In genomic region chr20:51121901-51122412, GRCh38 we compare ENCODE assay signal across 13 cellular contexts.
DNase-seq lines count a peak whose midpoint lies in the region; ATAC-seq and TF ChIP-seq lines count a peak whose summit lies in the region.
"Had no signal": no experiment of that assay in that cellular context is flagged by ENCODE, and none has a peak within 500 bp of the region (broad histone marks: within the 10 kb centered on the region; RNA-seq: fewer than 3 reads in every experiment).

No MANE protein-coding gene starts in this region.

- no peaks in the 10 kb centered on the region for H3F3A ChIP-seq in GM23338 (replicated peaks; ENCODE audit: low read depth)

- H3K9me3 ChIP-seq in RWPE2 (ENCODE audit: severe bottlenecking) (no peaks in the 10 kb centered on the region), thyroid gland (no peaks in the 10 kb centered on the region), heart right ventricle (no peaks in the 10 kb centered on the region)
- H3K9me3 ChIP-seq: suprapubic skin had no signal

- H3K4me3 Mint-ChIP-seq in GM23338, result no peak overlapping the region
- H3K4me3 Mint-ChIP-seq in stimulated activated effector memory CD8-positive, alpha-beta T cell treated with anti-CD3 and anti-CD28 coated beads, Interleukin-12 subunit alpha, Interleukin-12 subunit beta, amount 100 ng/mL, for 72 hours, result no peak overlapping the region
- H3K4me3 Mint-ChIP-seq: activated T-cell treated with anti-CD3 and anti-CD28 coated beads, Interleukin-2, amount 50 U/mL, for 4 hours; WTC11 had no signal

- H4K20me1 ChIP-seq in GM23338 (replicated peaks; ENCODE audit: insufficient read depth), result no peaks in the 10 kb centered on the region

- H3K4me1 ChIP-seq in GM23338 (ENCODE audit: insufficient read depth) (peaks cover 14% of the 10 kb centered on the region), RWPE2 (ENCODE audit: insufficient read depth, poor library complexity, severe bottlenecking) (peaks cover 22% of the 10 kb centered on the region), thyroid gland (no peaks in the 10 kb centered on the region), heart right ventricle (no peaks in the 10 kb centered on the region)
- H3K4me1 ChIP-seq: suprapubic skin had no signal

- no peak for TF ChIP-seq POLR2A in thyroid gland (IDR thresholded peaks at IDR 0.05)

- DNase-seq in GM23338 (ENCODE audit: low spot score) (no peak), RWPE2 (ENCODE audit: low spot score) (peak; percentile 76), fibroblast of peridontal ligament (ENCODE audit: extremely low read depth) (peak; percentile 49), thyroid gland (no peak), NCI-H2107 treated with DMSO at 0.1 percent for 48 hours (lab: John Stamatoyannopoulos, UW; ENCODE audit: unreplicated experiment) (no peak), heart right ventricle (no peak)
- no peak for DNase-seq in stimulated activated effector memory CD8-positive, alpha-beta T cell treated with anti-CD3 and anti-CD28 coated beads, Interleukin-12 subunit alpha, Interleukin-12 subunit beta, amount 100 ng/mL, for 72 hours (ENCODE audit: low spot score in 2 of 2)
- DNase-seq: activated T-cell treated with anti-CD3 and anti-CD28 coated beads, Interleukin-2, amount 50 U/mL, for 4 hours; GOT3; NCI-H1105; NCI-H748 treated with DMSO at 0.1 percent for 48 hours had no signal

- H3K4me3 ChIP-seq in GM23338 (no peak overlapping the region), RWPE2 (ENCODE audit: severe bottlenecking) (no peak overlapping the region), thyroid gland (replicated peaks in 1 of 3) (no peak overlapping the region), heart right ventricle (no peak overlapping the region)
- H3K4me3 ChIP-seq: suprapubic skin had no signal

- H3K36me3 Mint-ChIP-seq in GM23338 (ENCODE audit: low read depth), result no peaks in the 10 kb centered on the region
- H3K36me3 Mint-ChIP-seq in stimulated activated effector memory CD8-positive, alpha-beta T cell treated with anti-CD3 and anti-CD28 coated beads, Interleukin-12 subunit alpha, Interleukin-12 subunit beta, amount 100 ng/mL, for 72 hours, result no peaks in the 10 kb centered on the region
- H3K36me3 Mint-ChIP-seq: WTC11 had no signal

- ATAC-seq in GM23338 (peak; percentile 55), RWPE2 (ENCODE audit: low read depth) (peak; percentile 87), heart right ventricle (no peak)
- peak; percentile 62 for ATAC-seq in stimulated activated effector memory CD8-positive, alpha-beta T cell treated with anti-CD3 and anti-CD28 coated beads, Interleukin-12 subunit alpha, Interleukin-12 subunit beta, amount 100 ng/mL, for 72 hours

- H3K36me3 ChIP-seq in GM23338 (ENCODE audit: insufficient read depth), result no peaks in the 10 kb centered on the region
- no peaks in the 10 kb centered on the region for H3K36me3 ChIP-seq in RWPE2 (ENCODE audit: low read depth)
- no peaks in the 10 kb centered on the region for H3K36me3 ChIP-seq in thyroid gland
- H3K36me3 ChIP-seq in heart right ventricle, result no peaks in the 10 kb centered on the region
- H3K36me3 ChIP-seq: suprapubic skin had no signal

- peaks cover 33% of the 10 kb centered on the region for H3K4me1 Mint-ChIP-seq in GM23338
- peaks cover 12% of the 10 kb centered on the region for H3K4me1 Mint-ChIP-seq in stimulated activated effector memory CD8-positive, alpha-beta T cell treated with anti-CD3 and anti-CD28 coated beads, Interleukin-12 subunit alpha, Interleukin-12 subunit beta, amount 100 ng/mL, for 72 hours

- H3K27ac ChIP-seq in GM23338 (ENCODE audit: low read depth) (no peak overlapping the region), RWPE2 (ENCODE audit: poor library complexity, severe bottlenecking) (peak overlapping the region; percentile 35), thyroid gland (no peak overlapping the region), heart right ventricle (no peak overlapping the region)
- H3K27ac ChIP-seq: suprapubic skin had no signal

- H3K79me2 ChIP-seq in GM23338 (replicated peaks; ENCODE audit: insufficient read depth), result no peaks in the 10 kb centered on the region

- no peaks in the 10 kb centered on the region for H3K9me3 Mint-ChIP-seq in GM23338
- H3K9me3 Mint-ChIP-seq in stimulated activated effector memory CD8-positive, alpha-beta T cell treated with anti-CD3 and anti-CD28 coated beads, Interleukin-12 subunit alpha, Interleukin-12 subunit beta, amount 100 ng/mL, for 72 hours, result no peaks in the 10 kb centered on the region
- H3K9me3 Mint-ChIP-seq: activated T-cell treated with anti-CD3 and anti-CD28 coated beads, Interleukin-2, amount 50 U/mL, for 4 hours; WTC11 had no signal

- H3K27me3 ChIP-seq in GM23338 (ENCODE audit: insufficient read depth), result no peaks in the 10 kb centered on the region
- no peaks in the 10 kb centered on the region for H3K27me3 ChIP-seq in RWPE2 (ENCODE audit: insufficient read depth, poor library complexity, severe bottlenecking)
- no peaks in the 10 kb centered on the region for H3K27me3 ChIP-seq in thyroid gland
- peaks cover 0 to 73% (median 54%) of the 10 kb centered on the region in 7 donors for H3K27me3 ChIP-seq in heart right ventricle

- intact Hi-C loops in thyroid gland (cut with DNase I) (no loop called here), heart right ventricle (cut with DNase I) (no loop called here)

- peak overlapping the region; percentile 90 for H2AFZ ChIP-seq in GM23338

- H3K4me2 ChIP-seq in GM23338, result 0 out of 2 replicates have a peak overlapping the region, but pooled peaks have one; percentile 62

- H3K27ac Mint-ChIP-seq in GM23338, result no peak overlapping the region
- H3K27ac Mint-ChIP-seq in stimulated activated effector memory CD8-positive, alpha-beta T cell treated with anti-CD3 and anti-CD28 coated beads, Interleukin-12 subunit alpha, Interleukin-12 subunit beta, amount 100 ng/mL, for 72 hours, result no peak overlapping the region
- H3K27ac Mint-ChIP-seq: WTC11 had no signal

- TF ChIP-seq CTCF in GM23338 (conservative IDR thresholded peaks at IDR 0.05; ENCODE audit: low read depth in 2 of 2), result no peak
- no peak for TF ChIP-seq CTCF in RWPE2 (IDR thresholded peaks at IDR 0.05; ENCODE audit: poor library complexity, severe bottlenecking)
- no peak for TF ChIP-seq CTCF in thyroid gland (IDR thresholded peaks at IDR 0.05)
- TF ChIP-seq CTCF in heart right ventricle (IDR thresholded peaks at IDR 0.05), result no peak

- no peaks in the 10 kb centered on the region for H3K9me2 ChIP-seq in GM23338 (ENCODE audit: insufficient read depth)

- peaks cover 15% of the 10 kb centered on the region for H3K27me3 Mint-ChIP-seq in GM23338 (ENCODE audit: insufficient read depth, low read depth, poor library complexity)

- 50 to 52% methylated on average over 3 of the region's 3 CpGs for WGBS in thyroid gland, 2 donors
- 42 to 47% methylated on average over 3 of the region's 3 CpGs for WGBS in heart right ventricle, 2 donors

TF ChIP-seq in GM23338, 12 proteins besides CTCF, POLR2A, EP300 and RAD21 (continues in another document):
- no peak for TF ChIP-seq EZH2 (IDR thresholded peaks at IDR 0.05; ENCODE audit: low read depth, unreplicated experiment)
- TF ChIP-seq ZNF114 (CRISPR knock-in tag; IDR thresholded peaks at IDR 0.05), result no peak
- TF ChIP-seq ZNF331 (CRISPR knock-in tag; IDR thresholded peaks at IDR 0.05; ENCODE audit: low read depth), result no peak
- no peak for TF ChIP-seq CREB1 (CRISPR knock-in tag; IDR thresholded peaks at IDR 0.05; ENCODE audit: low read depth)

Comparison
In these comparisons a context has a peak if more than half of its experiments do, and no peak if none do; other contexts are left out.
1. ATAC-seq: peak in GM23338 (single experiment), RWPE2 (single experiment) and stimulated activated effector memory CD8-positive, alpha-beta T cell treated with anti-CD3 and anti-CD28 coated beads, Interleukin-12 subunit alpha, Interleukin-12 subunit beta, amount 100 ng/mL, for 72 hours (single experiment); none in heart right ventricle (0 of 8).
2. DNase-seq: peak in RWPE2 (single experiment) and fibroblast of peridontal ligament (single experiment); none in GM23338 (single experiment), stimulated activated effector memory CD8-positive, alpha-beta T cell treated with anti-CD3 and anti-CD28 coated beads, Interleukin-12 subunit alpha, Interleukin-12 subunit beta, amount 100 ng/mL, for 72 hours (0 of 2), thyroid gland (0 of 2), NCI-H2107 treated with DMSO at 0.1 percent for 48 hours (single experiment) and heart right ventricle (0 of 2).